Comparison of ENCODE assay signal across 1 cellular context in genomic region chr20:62970307-62971210, GRCh38.
A peak's percentile ranks its signal among the peaks of the same experiment; 100 is the strongest.
TF ChIP-seq lines count a peak whose summit lies in the region.

No MANE protein-coding gene starts in this region.

TF ChIP-seq in HepG2, 621 proteins besides CTCF, POLR2A, EP300 and RAD21 (continued from another document and continues in another):
- TF ChIP-seq ZNF280B (CRISPR knock-in tag; IDR thresholded peaks at IDR 0.05; ENCODE audit: borderline replicate concordance) (no peak; the same call in 1 of the 2 replicates), CHCHD3 (CRISPR knock-in tag; IDR thresholded peaks at IDR 0.05) (no peak), RBM22 (optimal IDR thresholded peaks at IDR 0.05; ENCODE audit: low read length) (no peak), ZNF121 (CRISPR knock-in tag; IDR thresholded peaks at IDR 0.05) (no peak), CBX2 (IDR thresholded peaks at IDR 0.05; ENCODE audit: low read depth, low read length) (no peak), CBX2 (CRISPR knock-in tag; IDR thresholded peaks at IDR 0.05; ENCODE audit: low read depth) (0 out of 2 replicates have a peak, but pooled peaks have one; percentile 79), TBX2 (CRISPR knock-in tag; IDR thresholded peaks at IDR 0.05; ENCODE audit: borderline replicate concordance) (peak; percentile 76), RORA (CRISPR knock-in tag; IDR thresholded peaks at IDR 0.05) (no peak), PHB2 (IDR thresholded peaks at IDR 0.05; ENCODE audit: partially characterized antibody) (no peak), TRAFD1 (CRISPR knock-in tag; IDR thresholded peaks at IDR 0.05; ENCODE audit: borderline replicate concordance) (no peak), IRF1 (CRISPR knock-in tag; IDR thresholded peaks at IDR 0.05; ENCODE audit: low read depth) (no peak; the same call in 1 of the 2 replicates), CENPT (CRISPR knock-in tag; IDR thresholded peaks at IDR 0.05; ENCODE audit: low read depth) (no peak), MED1 (CRISPR knock-in tag; IDR thresholded peaks at IDR 0.05) (no peak), ZNF446 (CRISPR knock-in tag; IDR thresholded peaks at IDR 0.05) (no peak), SRF (IDR thresholded peaks at IDR 0.05; ENCODE audit: low read depth, low read length) (no peak), STAG1 (CRISPR knock-in tag; IDR thresholded peaks at IDR 0.05) (0 out of 2 replicates have a peak, but pooled peaks have one; percentile 2), MTA3 (CRISPR knock-in tag; IDR thresholded peaks at IDR 0.05) (no peak), RAD51 (IDR thresholded peaks at IDR 0.05; ENCODE audit: borderline replicate concordance) (no peak), SATB2 (CRISPR knock-in tag; IDR thresholded peaks at IDR 0.05) (no peak), BHLHE40 (IDR thresholded peaks at IDR 0.05; ENCODE audit: low read length) (no peak; the same call in 1 of the 2 replicates), PRDM10 (CRISPR knock-in tag; IDR thresholded peaks at IDR 0.05; ENCODE audit: low read depth) (no peak), XBP1 (CRISPR knock-in tag; IDR thresholded peaks at IDR 0.05) (no peak), ISX (CRISPR knock-in tag; conservative IDR thresholded peaks at IDR 0.05) (no peak), MLLT10 (CRISPR knock-in tag; IDR thresholded peaks at IDR 0.05) (no peak), E2F1 (CRISPR knock-in tag; IDR thresholded peaks at IDR 0.05) (no peak), ZNF251 (CRISPR knock-in tag; IDR thresholded peaks at IDR 0.05) (peak; percentile 44; the same call in 1 of the 2 replicates), MAFF (IDR thresholded peaks at IDR 0.05; ENCODE audit: low read depth, low read length) (no peak), ZNF17 (CRISPR knock-in tag; IDR thresholded peaks at IDR 0.05) (no peak), ARNT2 (CRISPR knock-in tag; IDR thresholded peaks at IDR 0.05; ENCODE audit: low read depth) (peak; percentile 65; the same call in 1 of the 2 replicates), MEF2D (CRISPR knock-in tag; IDR thresholded peaks at IDR 0.05) (no peak), DNMT1 (CRISPR knock-in tag; IDR thresholded peaks at IDR 0.05) (no peak; the same call in none of the 2 replicates), NONO (IDR thresholded peaks at IDR 0.05) (no peak), NONO (CRISPR knock-in tag; conservative IDR thresholded peaks at IDR 0.05) (0 out of 2 replicates have a peak, but pooled peaks have one; percentile 30), ZSCAN22 (CRISPR knock-in tag; IDR thresholded peaks at IDR 0.05) (peak; percentile 40; the same call in 1 of the 2 replicates), FOXC1 (CRISPR knock-in tag; IDR thresholded peaks at IDR 0.05; ENCODE audit: borderline replicate concordance) (peak; percentile 62), ZUFSP (CRISPR knock-in tag; IDR thresholded peaks at IDR 0.05; ENCODE audit: borderline replicate concordance) (no peak), ZNF382 (CRISPR knock-in tag; IDR thresholded peaks at IDR 0.05; ENCODE audit: borderline replicate concordance) (no peak), GATAD2A (CRISPR knock-in tag; IDR thresholded peaks at IDR 0.05) (no peak), CHD4 (IDR thresholded peaks at IDR 0.05; ENCODE audit: borderline replicate concordance, low read length) (no peak), ZNF792 (CRISPR knock-in tag; IDR thresholded peaks at IDR 0.05) (no peak), ZNF317 (CRISPR knock-in tag; IDR thresholded peaks at IDR 0.05) (peak; percentile 81; the same call in 1 of the 2 replicates), ZNF580 (CRISPR knock-in tag; IDR thresholded peaks at IDR 0.05; ENCODE audit: borderline replicate concordance, low read depth) (no peak), ZBTB20 (CRISPR knock-in tag; IDR thresholded peaks at IDR 0.05; ENCODE audit: borderline replicate concordance, low read depth) (no peak), ATF7-NPFF (CRISPR knock-in tag; IDR thresholded peaks at IDR 0.05; ENCODE audit: low read depth) (peak; percentile 76), CEBPG (CRISPR knock-in tag; IDR thresholded peaks at IDR 0.05) (no peak), GFI1 (CRISPR knock-in tag; IDR thresholded peaks at IDR 0.05; ENCODE audit: borderline replicate concordance) (no peak), JDP2 (CRISPR knock-in tag; IDR thresholded peaks at IDR 0.05; ENCODE audit: borderline replicate concordance) (no peak; the same call in 1 of the 2 replicates)
- TF ChIP-seq, protein P1, sequence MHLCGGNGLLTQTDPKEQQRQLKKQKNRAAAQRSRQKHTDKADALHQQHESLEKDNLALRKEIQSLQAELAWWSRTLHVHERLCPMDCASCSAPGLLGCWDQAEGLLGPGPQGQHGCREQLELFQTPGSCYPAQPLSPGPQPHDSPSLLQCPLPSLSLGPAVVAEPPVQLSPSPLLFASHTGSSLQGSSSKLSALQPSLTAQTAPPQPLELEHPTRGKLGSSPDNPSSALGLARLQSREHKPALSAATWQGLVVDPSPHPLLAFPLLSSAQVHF (CRISPR knock-in tag; IDR thresholded peaks at IDR 0.05) = no peak; the same call in 1 of the 2 replicates
- TF ChIP-seq, protein P2, sequence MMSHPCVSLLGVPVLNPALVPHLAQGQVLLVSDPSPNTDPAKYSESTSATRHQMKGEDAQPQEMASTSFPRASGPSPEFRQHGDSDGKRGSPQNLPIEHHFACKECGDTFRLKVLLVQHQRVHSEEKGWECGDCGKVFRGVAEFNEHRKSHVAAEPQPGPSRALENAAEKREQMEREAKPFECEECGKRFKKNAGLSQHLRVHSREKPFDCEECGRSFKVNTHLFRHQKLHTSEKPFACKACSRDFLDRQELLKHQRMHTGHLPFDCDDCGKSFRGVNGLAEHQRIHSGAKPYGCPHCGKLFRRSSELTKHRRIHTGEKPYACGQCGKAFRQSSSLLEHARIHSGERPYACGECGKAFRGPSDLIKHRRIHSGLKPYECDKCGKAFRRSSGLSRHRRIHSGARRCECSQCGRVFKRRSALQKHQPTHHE (CRISPR knock-in tag; IDR thresholded peaks at IDR 0.05; ENCODE audit: borderline replicate concordance) = 0 out of 2 replicates have a peak, but pooled peaks have one; percentile 26
- TF ChIP-seq, protein P3, sequence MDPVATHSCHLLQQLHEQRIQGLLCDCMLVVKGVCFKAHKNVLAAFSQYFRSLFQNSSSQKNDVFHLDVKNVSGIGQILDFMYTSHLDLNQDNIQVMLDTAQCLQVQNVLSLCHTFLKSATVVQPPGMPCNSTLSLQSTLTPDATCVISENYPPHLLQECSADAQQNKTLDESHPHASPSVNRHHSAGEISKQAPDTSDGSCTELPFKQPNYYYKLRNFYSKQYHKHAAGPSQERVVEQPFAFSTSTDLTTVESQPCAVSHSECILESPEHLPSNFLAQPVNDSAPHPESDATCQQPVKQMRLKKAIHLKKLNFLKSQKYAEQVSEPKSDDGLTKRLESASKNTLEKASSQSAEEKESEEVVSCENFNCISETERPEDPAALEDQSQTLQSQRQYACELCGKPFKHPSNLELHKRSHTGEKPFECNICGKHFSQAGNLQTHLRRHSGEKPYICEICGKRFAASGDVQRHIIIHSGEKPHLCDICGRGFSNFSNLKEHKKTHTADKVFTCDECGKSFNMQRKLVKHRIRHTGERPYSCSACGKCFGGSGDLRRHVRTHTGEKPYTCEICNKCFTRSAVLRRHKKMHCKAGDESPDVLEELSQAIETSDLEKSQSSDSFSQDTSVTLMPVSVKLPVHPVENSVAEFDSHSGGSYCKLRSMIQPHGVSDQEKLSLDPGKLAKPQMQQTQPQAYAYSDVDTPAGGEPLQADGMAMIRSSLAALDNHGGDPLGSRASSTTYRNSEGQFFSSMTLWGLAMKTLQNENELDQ (CRISPR knock-in tag; IDR thresholded peaks at IDR 0.05; ENCODE audit: borderline replicate concordance) = no peak
- TF ChIP-seq, protein P4, sequence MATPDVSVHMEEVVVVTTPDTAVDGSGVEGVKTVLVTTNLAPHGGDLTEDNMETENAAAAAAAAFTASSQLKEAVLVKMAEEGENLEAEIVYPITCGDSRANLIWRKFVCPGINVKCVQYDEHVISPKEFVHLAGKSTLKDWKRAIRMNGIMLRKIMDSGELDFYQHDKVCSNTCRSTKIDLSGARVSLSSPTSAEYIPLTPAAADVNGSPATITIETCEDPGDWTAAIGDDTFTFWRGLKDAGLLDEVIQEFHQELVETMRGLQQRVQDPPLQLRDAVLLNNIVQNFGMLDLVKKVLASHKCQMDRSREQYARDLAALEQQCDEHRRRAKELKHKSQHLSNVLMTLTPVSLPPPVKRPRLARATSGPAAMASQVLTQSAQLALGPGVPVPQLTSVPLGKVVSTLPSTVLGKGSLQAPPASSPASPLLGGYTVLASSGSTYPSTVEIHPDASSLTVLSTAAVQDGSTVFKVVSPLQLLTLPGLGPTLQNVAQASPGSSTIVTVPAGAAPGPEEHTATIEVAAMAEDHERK (CRISPR knock-in tag; IDR thresholded peaks at IDR 0.05; ENCODE audit: low read depth) = no peak
- TF ChIP-seq, protein P5, sequence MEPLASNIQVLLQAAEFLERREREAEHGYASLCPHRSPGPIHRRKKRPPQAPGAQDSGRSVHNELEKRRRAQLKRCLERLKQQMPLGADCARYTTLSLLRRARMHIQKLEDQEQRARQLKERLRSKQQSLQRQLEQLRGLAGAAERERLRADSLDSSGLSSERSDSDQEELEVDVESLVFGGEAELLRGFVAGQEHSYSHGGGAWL (CRISPR knock-in tag; IDR thresholded peaks at IDR 0.05) = no peak
